19 cellular contexts compared by ENCODE assay signal in genomic region chr3:55066406-55067128, GRCh38.
DNase-seq lines count a peak whose midpoint lies in the region; ATAC-seq and TF ChIP-seq lines count a peak whose summit lies in the region.
"Had no signal": no experiment of that assay in that cellular context is flagged by ENCODE, and none has a peak within 500 bp of the region (broad histone marks: within the 10 kb centered on the region; RNA-seq: fewer than 3 reads in every experiment).

No MANE protein-coding gene starts in this region.

- POLR2A ChIA-PET in HEK293 (lab: Yijun Ruan, JAX), result no interaction called here

- ATAC-seq in body of pancreas (no peak), GM19452 (IDR thresholded peaks at IDR 0.05; ENCODE audit: unreplicated experiment) (no peak), HG03432 (IDR thresholded peaks at IDR 0.05; ENCODE audit: unreplicated experiment) (no peak)

- H3K27ac Mint-ChIP-seq in mesothelial cell of epicardium (peak overlapping the region; percentile 3), type B pancreatic cell (peak overlapping the region; percentile 64)
- H3K27ac Mint-ChIP-seq: CD4-positive, CD25-positive, alpha-beta regulatory T cell had no signal

- H3K9me3 ChIP-seq in HEK293 (ENCODE audit: control insufficient read depth, insufficient read depth, low read depth, low read length) (no peaks in the 10 kb centered on the region), body of pancreas (no peaks in the 10 kb centered on the region)

- H3K27me3 ChIP-seq in body of pancreas, result no peaks in the 10 kb centered on the region

- CTCF ChIA-PET in HEK293 (lab: Yijun Ruan, JAX), result no interaction called here

- DNase-seq in fibroblast of mammary gland (ENCODE audit: low read depth) (peak; percentile 19), mesothelial cell of epicardium (ENCODE audit: low spot score in 2 of 2, unreplicated experiment in 2 of 2) (peak; percentile 50 to 64), type B pancreatic cell (ENCODE audit: extremely low spot score, unreplicated experiment) (no peak), body of pancreas (no peak), amniotic stem cell (lab: John Stamatoyannopoulos, UW) (no peak)
- DNase-seq: ACHN; AML-193; CD4-positive, CD25-positive, alpha-beta regulatory T cell; GF-D8; NCI-H1105 treated with DMSO at 0.1 percent for 48 hours; NCI-H187; NCI-H446 treated with DMSO at 0.1 percent for 48 hours; OCI-M1; RPMI8226; SIG-M5 had no signal

- H3K36me3 Mint-ChIP-seq in mesothelial cell of epicardium, result no peaks in the 10 kb centered on the region
- H3K36me3 Mint-ChIP-seq in type B pancreatic cell, result no peaks in the 10 kb centered on the region
- H3K36me3 Mint-ChIP-seq: CD4-positive, CD25-positive, alpha-beta regulatory T cell had no signal

- peaks cover 56% of the 10 kb centered on the region for H3K4me1 Mint-ChIP-seq in mesothelial cell of epicardium
- H3K4me1 Mint-ChIP-seq in type B pancreatic cell (ENCODE audit: unreplicated experiment), result peaks cover 17% of the 10 kb centered on the region
- H3K4me1 Mint-ChIP-seq: CD4-positive, CD25-positive, alpha-beta regulatory T cell had no signal

- H3K9me3 Mint-ChIP-seq in mesothelial cell of epicardium (peaks cover 2% of the 10 kb centered on the region), type B pancreatic cell (no peaks in the 10 kb centered on the region)

- intact Hi-C loops in body of pancreas (cut with DNase I), result no loop called here

- H3K36me3 ChIP-seq in HEK293 (ENCODE audit: control insufficient read depth in 2 of 2, insufficient read depth in 1 of 2, low read length in 2 of 2) (no peaks in the 10 kb centered on the region), body of pancreas (replicated peaks in 1 of 2; ENCODE audit: insufficient read depth in 1 of 2, low read depth in 2 of 2) (no peaks in the 10 kb centered on the region)

- no peak for TF ChIP-seq POLR2A in body of pancreas (IDR thresholded peaks at IDR 0.05)

- TF ChIP-seq CTCF in HEK293 (tag by site-specific recombination; IDR thresholded peaks at IDR 0.05) (no peak), fibroblast of mammary gland (conservative IDR thresholded peaks at IDR 0.05; ENCODE audit: control insufficient read depth, insufficient read depth, low read depth, low read length) (no peak), mesothelial cell of epicardium (IDR thresholded peaks at IDR 0.05; ENCODE audit: unreplicated experiment) (no peak), type B pancreatic cell (conservative IDR thresholded peaks at IDR 0.05) (no peak), body of pancreas (IDR thresholded peaks at IDR 0.05) (no peak)

- H3K27me3 Mint-ChIP-seq in mesothelial cell of epicardium (ENCODE audit: low read depth) (no peaks in the 10 kb centered on the region), type B pancreatic cell (no peaks in the 10 kb centered on the region)

- 70 to 78% methylated on average over 16 of the region's 16 CpGs for WGBS in body of pancreas, 2 donors

- H3K4me3 ChIP-seq in HEK293 (ENCODE audit: low read depth, low read length) (no peak overlapping the region), fibroblast of mammary gland (ENCODE audit: control insufficient read depth, low read depth, low read length) (no peak overlapping the region), body of pancreas (no peak overlapping the region)

- H3K27ac ChIP-seq in HEK293 (ENCODE audit: extremely low read depth, low read depth, low read length) (no peak overlapping the region), body of pancreas (no peak overlapping the region)
- H3K27ac ChIP-seq: HL-60 had no signal

- no peak overlapping the region for H3K4me3 Mint-ChIP-seq in mesothelial cell of epicardium
- no peak overlapping the region for H3K4me3 Mint-ChIP-seq in type B pancreatic cell
- H3K4me3 Mint-ChIP-seq: CD4-positive, CD25-positive, alpha-beta regulatory T cell had no signal

- H3K4me1 ChIP-seq in HEK293 (ENCODE audit: control insufficient read depth, insufficient read depth, low read length), result no peaks in the 10 kb centered on the region
- H3K4me1 ChIP-seq in body of pancreas, result no peaks in the 10 kb centered on the region

TF ChIP-seq in HEK293, 187 proteins besides CTCF, POLR2A, EP300 and RAD21:
- TF ChIP-seq INSM2 (tag by site-specific recombination; IDR thresholded peaks at IDR 0.05) (no peak), ZNF292 (tag by site-specific recombination; IDR thresholded peaks at IDR 0.05; ENCODE audit: borderline replicate concordance, low read depth) (no peak), ZIC2 (tag by site-specific recombination; IDR thresholded peaks at IDR 0.05) (peak; percentile 37; the same call in 1 of the 2 replicates), ZNF560 (tag by site-specific recombination; IDR thresholded peaks at IDR 0.05; ENCODE audit: borderline replicate concordance) (no peak)
TF ChIP-seq in HEK293: peak in this region for 1.

Comparison
In these comparisons a context has a peak if more than half of its experiments do, and no peak if none do; other contexts are left out.
1. DNase-seq: peak in fibroblast of mammary gland (single experiment) and mesothelial cell of epicardium (2 of 2); none in type B pancreatic cell (single experiment), body of pancreas (0 of 4) and amniotic stem cell (single experiment).